1 cellular context compared by ENCODE assay signal in the genomic region with DNA sequence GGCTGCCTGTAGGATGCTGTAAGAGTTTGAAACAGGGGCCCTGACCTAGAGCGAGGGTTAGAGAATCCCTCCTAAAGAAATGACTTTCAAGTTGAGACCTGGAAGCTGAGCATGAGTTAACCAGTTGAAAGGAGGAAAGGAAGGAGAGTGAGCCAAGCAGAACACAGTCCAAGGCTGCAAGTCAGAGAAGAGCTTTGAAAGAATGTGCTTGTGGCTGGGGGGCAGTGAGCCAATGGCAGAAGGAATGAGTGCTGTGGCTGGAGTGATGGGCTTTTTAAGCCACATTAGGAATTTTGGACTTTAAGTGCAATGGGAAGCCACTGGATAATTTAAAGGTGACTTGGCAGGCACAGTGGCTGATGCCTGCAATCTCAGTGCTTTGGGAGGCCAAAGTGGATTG.
TF ChIP-seq lines count a peak whose summit lies in the region.

No MANE protein-coding gene starts in this region.

TF ChIP-seq in endothelial cell of umbilical vein, 7 proteins besides CTCF, POLR2A, EP300 and RAD21 (continued from another document):
- TF ChIP-seq GATA2 (IDR thresholded peaks at IDR 0.05; ENCODE audit: insufficient read depth, insufficient read length, low read depth, low read length), result no peak
- no peak for TF ChIP-seq FOS (IDR thresholded peaks at IDR 0.05; ENCODE audit: borderline replicate concordance, insufficient read depth, low read length)
- no peak for TF ChIP-seq POLR2AphosphoS5 (IDR thresholded peaks at IDR 0.05; ENCODE audit: insufficient read depth, low read depth, low read length)
- no peak for TF ChIP-seq JUN (IDR thresholded peaks at IDR 0.05; ENCODE audit: borderline replicate concordance, insufficient read depth, insufficient read length, low read depth)
